In the genomic region with DNA sequence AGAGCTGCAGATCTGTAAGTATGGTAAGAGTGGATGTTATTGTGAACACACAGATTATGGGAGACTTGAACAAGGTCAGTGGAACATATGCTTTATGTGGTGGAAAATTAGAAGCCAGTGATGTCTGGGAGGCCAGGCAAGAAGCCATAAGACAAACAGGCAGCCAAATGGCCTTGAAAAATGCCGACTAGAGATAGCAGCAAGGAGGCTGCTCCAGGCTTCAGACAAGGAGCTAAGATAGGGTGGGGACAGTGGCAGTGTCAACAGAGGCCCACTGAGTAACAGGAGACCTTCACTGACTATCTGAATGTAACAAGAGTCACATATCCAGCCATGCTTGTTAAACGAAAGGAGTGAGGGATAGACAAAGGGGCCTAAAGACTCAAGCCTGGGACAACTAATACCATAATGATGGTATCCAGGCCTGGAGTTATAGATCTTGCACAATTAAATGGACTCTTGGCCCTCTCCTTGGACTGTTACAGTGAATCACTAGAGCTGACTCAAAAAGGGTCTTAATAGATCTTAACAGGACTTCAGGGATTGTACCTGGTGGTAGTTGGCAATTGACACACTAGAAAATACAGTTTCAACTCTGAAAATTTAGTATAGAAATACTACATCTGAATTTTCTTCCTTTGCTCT, we compare ENCODE assay signal across 20 cellular contexts. TPM values are rescaled to one million over a fixed set of nuclear protein-coding genes. Genes with fewer than 3 reads are reported as not detected.
DNase-seq lines count a peak whose midpoint lies in the region; ATAC-seq, FAIRE-seq and TF ChIP-seq lines count a peak whose summit lies in the region.
"Had no signal": no experiment of that assay in that cellular context is flagged by ENCODE, and none has a peak within 500 bp of the region (broad histone marks: within the 10 kb centered on the region; RNA-seq: fewer than 3 reads in every experiment).

No MANE protein-coding gene starts in this region.

- no peak for FAIRE-seq in HepG2 (lab: Jason Lieb, UNC)
- FAIRE-seq: GM19239 had no signal

- peak overlapping the region; percentile 76 for H3K27ac ChIP-seq in RWPE2 (ENCODE audit: poor library complexity, severe bottlenecking)
- peak overlapping the region; percentile 86 to 88 for H3K27ac ChIP-seq in esophagus (ENCODE audit: low read depth in 2 of 2, low read length in 1 of 2)
- H3K27ac ChIP-seq in mesodermal cell (ENCODE audit: low read depth, low read length, severe bottlenecking), result peak overlapping the region; percentile 64
- H3K27ac ChIP-seq in tibial artery, result no peak overlapping the region
- no peak overlapping the region for H3K27ac ChIP-seq in HepG2 (ENCODE audit: extremely low read length, insufficient read depth, low read length)
- H3K27ac ChIP-seq: gastrocnemius medialis, KMS-11, left lung, sigmoid colon, uterus had no signal

- TF ChIP-seq EP300 in HepG2 (IDR thresholded peaks at IDR 0.05; ENCODE audit: low read depth in 2 of 2, low read length in 2 of 2) (no peak), HepG2 (CRISPR knock-in tag; IDR thresholded peaks at IDR 0.05; ENCODE audit: borderline replicate concordance) (no peak)

- DNase-seq in ELR (ENCODE audit: low read depth) (peak; percentile 37), RWPE2 (ENCODE audit: low spot score) (no peak), tibial artery (no peak), HepG2 (ENCODE audit: low spot score) (no peak), lower leg skin (ENCODE audit: low spot score in 2 of 2) (no peak)
- DNase-seq: activated CD4-positive, CD25-positive, alpha-beta regulatory T cell treated with anti-CD3 and anti-CD28 coated beads, Interleukin-2, amount 50 U/mL, for 72 hours; activated effector memory CD4-positive, alpha-beta T cell treated with Interleukin-2 at 50 U/mL for 16 hours; cerebellar nuclear complex; effector CD8-positive, alpha-beta T cell; gastrocnemius medialis; left lung; NCI-H1105 treated with DMSO at 0.1 percent for 48 hours; NCI-H526; sigmoid colon; uterus had no signal

- H3K4me2 ChIP-seq in HepG2 (ENCODE audit: low read depth, low read length), result no peak overlapping the region
- H3K4me2 ChIP-seq: KMS-11 had no signal

- no peaks in the 10 kb centered on the region for H3K79me2 ChIP-seq in HepG2 (ENCODE audit: insufficient read depth, low read length)

- in situ Hi-C loops in HepG2 (cut with HindIII; ENCODE audit: extremely low pct_ligation_motif_present, low pct_unique_long_range_greater_than_20kb), result no loop called here

- WGBS in esophagus, 2 donors, result 58 to 76% methylated on average over 2 of the region's 2 CpGs
- WGBS in mesodermal cell (ENCODE audit: insufficient coverage in 2 of 2), 2 experiments, result 83 to 100% methylated on average over 1 of the region's 2 CpGs
- 0% methylated on average over 2 of the region's 2 CpGs for WGBS in HepG2 (ENCODE audit: low lambda C conversion rate)
- 74% methylated on average over 2 of the region's 2 CpGs for WGBS in lower leg skin, 2 donors

- TF ChIP-seq CTCF in RWPE2 (IDR thresholded peaks at IDR 0.05; ENCODE audit: poor library complexity, severe bottlenecking) (no peak), tibial artery (IDR thresholded peaks at IDR 0.05) (no peak), HepG2 (CRISPR knock-in tag; IDR thresholded peaks at IDR 0.05) (no peak), lower leg skin (IDR thresholded peaks at IDR 0.05) (no peak)

- TF ChIP-seq RAD21 in HepG2 (CRISPR knock-in tag; IDR thresholded peaks at IDR 0.05), result no peak

- H2AFZ ChIP-seq in HepG2 (ENCODE audit: low read length), result no peak overlapping the region

- no TSS peak for BruUV-seq in HepG2 (replicated peaks; lab: Mats Ljungman, UMichigan)

- TF ChIP-seq POLR2A in HepG2 (IDR thresholded peaks at IDR 0.05; ENCODE audit: insufficient read depth in 1 of 2, low read depth in 2 of 2, low read length in 2 of 2) (no peak), lower leg skin (IDR thresholded peaks at IDR 0.05) (no peak)

- no peak overlapping the region for H3K9ac ChIP-seq in HepG2 (ENCODE audit: insufficient read depth, low read depth, low read length)
- H3K9ac ChIP-seq: KMS-11 had no signal

- no peaks in the 10 kb centered on the region for H3K27me3 ChIP-seq in RWPE2 (ENCODE audit: insufficient read depth, poor library complexity, severe bottlenecking)
- H3K27me3 ChIP-seq in esophagus (ENCODE audit: control insufficient read depth in 1 of 2, insufficient read depth in 2 of 2, low read length in 2 of 2), result no peaks in the 10 kb centered on the region
- no peaks in the 10 kb centered on the region for H3K27me3 ChIP-seq in tibial artery
- no peaks in the 10 kb centered on the region; a peak in 1 of 5 replicates for H3K27me3 ChIP-seq in HepG2 (ENCODE audit: control insufficient read depth in 1 of 2, insufficient read depth in 2 of 2, low read length in 2 of 2)
- H3K27me3 ChIP-seq: gastrocnemius medialis, left lung, sigmoid colon, uterus had no signal

- H3K4me1 ChIP-seq in RWPE2 (ENCODE audit: insufficient read depth, poor library complexity, severe bottlenecking) (peaks cover 17% of the 10 kb centered on the region), esophagus (ENCODE audit: control insufficient read depth in 2 of 2, insufficient read depth in 2 of 2, low read length in 1 of 2) (no peaks in the 10 kb centered on the region), mesodermal cell (ENCODE audit: control insufficient read depth, insufficient read depth, low read length, poor library complexity, severe bottlenecking) (peaks cover 9% of the 10 kb centered on the region), tibial artery (no peaks in the 10 kb centered on the region), HepG2 (ENCODE audit: insufficient read depth, low read length) (no peaks in the 10 kb centered on the region)
- H3K4me1 ChIP-seq: gastrocnemius medialis, left lung, sigmoid colon, uterus had no signal

- ATAC-seq in RWPE2 (ENCODE audit: low read depth) (no peak), GM19351 (IDR thresholded peaks at IDR 0.05; ENCODE audit: unreplicated experiment) (no peak), HepG2 (no peak)
- ATAC-seq: gastrocnemius medialis had no signal

- no peaks in the 10 kb centered on the region for H3K36me3 ChIP-seq in RWPE2 (ENCODE audit: low read depth)
- H3K36me3 ChIP-seq in esophagus (ENCODE audit: control insufficient read depth in 2 of 2, insufficient read depth in 2 of 2, low read length in 1 of 2), result no peaks in the 10 kb centered on the region
- no peaks in the 10 kb centered on the region for H3K36me3 ChIP-seq in mesodermal cell (ENCODE audit: control insufficient read depth, insufficient read depth, low read length)
- no peaks in the 10 kb centered on the region for H3K36me3 ChIP-seq in tibial artery
- H3K36me3 ChIP-seq in HepG2 (replicated peaks in 1 of 2; ENCODE audit: control insufficient read depth in 1 of 2, insufficient read depth in 2 of 2, low read length in 2 of 2), result no peaks in the 10 kb centered on the region
- H3K36me3 ChIP-seq: gastrocnemius medialis, left lung, sigmoid colon, uterus had no signal

- H3K4me3 ChIP-seq in RWPE2 (ENCODE audit: severe bottlenecking), result no peak overlapping the region
- no peak overlapping the region for H3K4me3 ChIP-seq in esophagus (ENCODE audit: low read depth in 1 of 2, low read length in 2 of 2)
- H3K4me3 ChIP-seq in mesodermal cell (ENCODE audit: extremely low read depth, insufficient read depth, low read length, poor library complexity, severe bottlenecking), result no peak overlapping the region
- no peak overlapping the region for H3K4me3 ChIP-seq in tibial artery
- H3K4me3 ChIP-seq in HepG2 (replicated peaks in 1 of 3; ENCODE audit: insufficient read depth in 1 of 3, low read depth in 2 of 3, low read length in 3 of 3), result no peak overlapping the region
- no peak overlapping the region for H3K4me3 ChIP-seq in lower leg skin (ENCODE audit: low read depth, poor library complexity, severe bottlenecking)
- H3K4me3 ChIP-seq: gastrocnemius medialis, left lung, sigmoid colon, uterus had no signal

- POLR2A ChIA-PET in HepG2 (lab: Yijun Ruan, JAX), result no interaction called here

- CTCF ChIA-PET in HepG2 (lab: Yijun Ruan, JAX; ENCODE audit: low intra/inter-chr PET ratio, low total read pairs), result no interaction called here

- H3K9me3 ChIP-seq in RWPE2 (ENCODE audit: severe bottlenecking) (no peaks in the 10 kb centered on the region), esophagus (ENCODE audit: control insufficient read depth in 2 of 2, insufficient read depth in 1 of 2, low read depth in 1 of 2, low read length in 1 of 2) (no peaks in the 10 kb centered on the region), mesodermal cell (ENCODE audit: control insufficient read depth, low read length) (no peaks in the 10 kb centered on the region), tibial artery (no peaks in the 10 kb centered on the region), HepG2 (ENCODE audit: low read length) (no peaks in the 10 kb centered on the region)
- H3K9me3 ChIP-seq: gastrocnemius medialis, left lung, sigmoid colon, uterus had no signal

- intact Hi-C loops in tibial artery (cut with DNase I; ENCODE audit: low total_unique reads), result no loop called here
- intact Hi-C loops in HepG2 (cut with micrococcal nuclease; ENCODE audit: unreplicated experiment), result no loop called here
- intact Hi-C loops in lower leg skin (cut with DNase I; ENCODE audit: low total_unique reads), result no loop called here

- no peaks in the 10 kb centered on the region for H4K20me1 ChIP-seq in HepG2 (ENCODE audit: insufficient read depth, low read length)

RNA-seq across cellular contexts. Expression of a gene that starts 50.6 kb away (rescaled TPM):
- polyA plus RNA-seq in esophagus (10 to 100 TPM in 1 of 2 donors, 1 to 10 TPM in 1; 8.1 to 14.1 TPM), HepG2 (2011; rRNA removed) (not detected in 2 replicates)
- polyA plus RNA-seq in mesodermal cell (2013, experiment 1 of 2), result 4.3 TPM
- 4.6 TPM for polyA plus RNA-seq in mesodermal cell (2013, experiment 2 of 2)
- total RNA-seq in HepG2 (2016; rRNA removed; fragmentation: Illumina TruSeq; extraction: Trizol) (not detected in 2 replicates), lower leg skin (under 1 TPM; 0.11 to 0.94 (median 0.39) TPM)
- total RNA-seq in HepG2 (2016; cell fraction: cytosol; rRNA removed; fragmentation: Illumina TruSeq; extraction: Trizol; ENCODE audit: low read depth), result not detected in 2 replicates
- total RNA-seq in HepG2 (2016; cell fraction: insoluble cytoplasmic fraction; rRNA removed; fragmentation: Illumina TruSeq; extraction: Trizol), result not detected in 2 replicates
- not detected in 2 replicates for total RNA-seq in HepG2 (2016; cell fraction: membrane; rRNA removed; fragmentation: Illumina TruSeq; extraction: Trizol)
- total RNA-seq in HepG2 (2016; cell fraction: nucleus; rRNA removed; fragmentation: Illumina TruSeq; extraction: Trizol), result not detected in 2 replicates
- not detected in 2 replicates for polyA plus RNA-seq in HepG2 (2011; cell fraction: cytosol; rRNA removed)
- not detected in 2 replicates for polyA plus RNA-seq in HepG2 (2011; cell fraction: nucleus; rRNA removed)
- not detected in 2 replicates for polyA plus RNA-seq in HepG2 (2012)
- polyA plus RNA-seq in HepG2 (2016; cell fraction: cytosol; fragmentation: Illumina TruSeq; extraction: Trizol; ENCODE audit: low read depth), result not detected in 2 replicates
- not detected in 2 replicates for polyA plus RNA-seq in HepG2 (2016; cell fraction: insoluble cytoplasmic fraction; fragmentation: Illumina TruSeq; extraction: Trizol; ENCODE audit: low read depth)
- not detected in 2 replicates for polyA plus RNA-seq in HepG2 (2016; cell fraction: membrane; fragmentation: Illumina TruSeq; extraction: Trizol; ENCODE audit: low read depth)
- polyA plus RNA-seq in HepG2 (2016; cell fraction: nucleus; fragmentation: Illumina TruSeq; extraction: Trizol; ENCODE audit: insufficient read depth, low read depth), result not detected in 2 replicates
- not detected in 2 replicates for polyA minus RNA-seq in HepG2 (2011; rRNA and poly(A)+ RNA removed; ENCODE audit: low replicate concordance)
- polyA minus RNA-seq in HepG2 (2011; cell fraction: cytosol; rRNA and poly(A)+ RNA removed), result not detected in 2 replicates
- polyA minus RNA-seq in HepG2 (2011; cell fraction: nucleus; rRNA and poly(A)+ RNA removed), result not detected in 2 replicates
- total RNA-seq: gastrocnemius medialis had no signal

Comparison
In these comparisons a context has a peak if more than half of its experiments do, and no peak if none do; other contexts are left out.
1. H3K27ac ChIP-seq: peak in RWPE2 (single experiment), esophagus (2 of 2) and mesodermal cell (single experiment); none in tibial artery (0 of 2) and HepG2 (single experiment).